8 cellular contexts compared by ENCODE assay signal in the genomic region with DNA sequence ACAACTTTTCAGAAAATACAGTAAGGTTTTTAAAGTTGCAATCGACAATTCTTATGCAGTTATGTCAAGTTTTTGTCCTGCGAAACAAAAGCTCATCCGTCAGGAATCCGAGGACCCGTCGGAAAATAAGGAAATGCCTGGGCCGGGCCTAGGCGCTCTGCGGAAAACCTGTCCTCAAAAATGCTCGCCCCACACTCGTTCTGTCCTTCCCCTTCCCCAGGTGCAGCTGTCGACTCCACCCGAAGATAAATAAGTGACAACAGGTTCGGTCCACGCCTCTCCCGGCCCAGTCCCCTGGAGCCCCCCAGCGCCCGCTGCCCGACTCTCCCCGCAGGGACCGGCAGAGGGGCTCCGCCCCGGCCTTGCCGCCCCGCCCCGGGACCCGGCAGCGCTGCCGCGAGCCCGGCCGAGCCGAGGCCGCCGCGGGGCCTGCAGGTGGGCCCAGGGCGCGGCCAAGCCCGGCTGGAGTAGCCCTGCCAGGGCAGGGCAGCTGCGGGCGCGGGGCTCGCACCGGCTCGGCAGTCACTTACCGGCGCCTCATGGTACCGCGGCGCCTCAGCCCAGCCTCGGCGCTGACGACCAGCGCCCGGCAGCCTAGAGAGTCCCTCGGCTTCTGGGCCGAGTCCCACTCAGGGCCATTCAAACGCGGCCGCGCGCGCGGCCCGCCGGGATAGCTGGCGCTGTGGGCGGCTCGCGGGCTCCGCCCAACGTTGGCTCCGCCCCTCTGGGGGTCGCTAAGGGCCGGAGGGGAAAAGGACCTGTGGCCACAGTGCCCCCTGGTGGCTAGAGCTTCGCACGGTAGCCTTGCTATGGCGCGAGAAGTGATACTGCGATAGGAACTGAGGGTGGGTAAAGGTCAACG. TPM values are rescaled to one million over a fixed set of nuclear protein-coding genes. Genes with fewer than 3 reads are reported as not detected.
DNase-seq lines count a peak whose midpoint lies in the region; ATAC-seq and TF ChIP-seq lines count a peak whose summit lies in the region.

A gene with protein sequence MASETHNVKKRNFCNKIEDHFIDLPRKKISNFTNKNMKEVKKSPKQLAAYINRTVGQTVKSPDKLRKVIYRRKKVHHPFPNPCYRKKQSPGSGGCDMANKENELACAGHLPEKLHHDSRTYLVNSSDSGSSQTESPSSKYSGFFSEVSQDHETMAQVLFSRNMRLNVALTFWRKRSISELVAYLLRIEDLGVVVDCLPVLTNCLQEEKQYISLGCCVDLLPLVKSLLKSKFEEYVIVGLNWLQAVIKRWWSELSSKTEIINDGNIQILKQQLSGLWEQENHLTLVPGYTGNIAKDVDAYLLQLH (minus strand): TSS at position 676 of the 862 bp plus-strand sequence. CDS start 46,420 bp downstream, outside the sequence.

- TF ChIP-seq CTCF in GM12801 (IDR thresholded peaks at IDR 0.05; ENCODE audit: extremely low read depth, insufficient read length), result peak; percentile 26
- TF ChIP-seq CTCF in glutamatergic neuron (IDR thresholded peaks at IDR 0.05; ENCODE audit: partially characterized antibody, unreplicated experiment), result peak; percentile 97
- peak; percentile 94 for TF ChIP-seq CTCF in osteocyte (IDR thresholded peaks at IDR 0.05)

- H3K27me3 Mint-ChIP-seq in activated naive CD4-positive, alpha-beta T cell treated with anti-CD3 and anti-CD28 coated beads, Interleukin-2, amount 50 U/mL, for 24 hours, result no peaks in the 10 kb centered on the region
- H3K27me3 Mint-ChIP-seq in glutamatergic neuron (ENCODE audit: unreplicated experiment) (peaks cover 4% of the 10 kb centered on the region), osteocyte (ENCODE audit: unreplicated experiment) (no peaks in the 10 kb centered on the region)

- ATAC-seq in HG02610 (IDR thresholded peaks at IDR 0.05; ENCODE audit: unreplicated experiment) (peak; percentile 91), SK-N-SH treated with all-trans-retinoic acid at 6 μM for 48 hours (peak; percentile 98)

- peaks cover 28% of the 10 kb centered on the region for H3K4me1 Mint-ChIP-seq in activated naive CD4-positive, alpha-beta T cell treated with anti-CD3 and anti-CD28 coated beads, Interleukin-2, amount 50 U/mL, for 24 hours
- H3K4me1 Mint-ChIP-seq in glutamatergic neuron (ENCODE audit: low read depth, unreplicated experiment) (no peaks in the 10 kb centered on the region), osteocyte (ENCODE audit: unreplicated experiment) (peaks cover 19% of the 10 kb centered on the region)

- no peaks in the 10 kb centered on the region for H3K9me3 ChIP-seq in thymus (ENCODE audit: control insufficient read depth)

- H3K4me3 ChIP-seq in thymus (ENCODE audit: low read length), result peak within 1 kb of the TSS; percentile 87

- under 1% methylated on average over 81 of the region's 81 CpGs for WGBS in thymus

- DNase-seq in NCI-H1092 (lab: John Stamatoyannopoulos, UW) (peak; percentile 91), glutamatergic neuron (peak; percentile 100), osteocyte (ENCODE audit: extremely low spot score, unreplicated experiment) (peak; percentile 98)

- H3K27ac ChIP-seq in thymus (ENCODE audit: low read depth), result peak within 1 kb of the TSS; percentile 86

- H3K36me3 ChIP-seq in thymus (ENCODE audit: control insufficient read depth, insufficient read depth), result no peaks in the 10 kb centered on the region

- peaks cover 5% of the 10 kb centered on the region for H3K36me3 Mint-ChIP-seq in activated naive CD4-positive, alpha-beta T cell treated with anti-CD3 and anti-CD28 coated beads, Interleukin-2, amount 50 U/mL, for 24 hours
- H3K36me3 Mint-ChIP-seq in glutamatergic neuron (ENCODE audit: unreplicated experiment), result no peaks in the 10 kb centered on the region
- H3K36me3 Mint-ChIP-seq in osteocyte (ENCODE audit: unreplicated experiment), result no peaks in the 10 kb centered on the region

- peak within 1 kb of the TSS; percentile 35 for H3K27ac Mint-ChIP-seq in activated naive CD4-positive, alpha-beta T cell treated with anti-CD3 and anti-CD28 coated beads, Interleukin-2, amount 50 U/mL, for 24 hours
- H3K27ac Mint-ChIP-seq in glutamatergic neuron (ENCODE audit: unreplicated experiment), result peak within 1 kb of the TSS; percentile 93
- peak within 1 kb of the TSS; percentile 92 for H3K27ac Mint-ChIP-seq in osteocyte (ENCODE audit: unreplicated experiment)

- H3K4me3 Mint-ChIP-seq in activated naive CD4-positive, alpha-beta T cell treated with anti-CD3 and anti-CD28 coated beads, Interleukin-2, amount 50 U/mL, for 24 hours, result peak within 1 kb of the TSS; percentile 91
- peak within 1 kb of the TSS; percentile 90 for H3K4me3 Mint-ChIP-seq in glutamatergic neuron (ENCODE audit: unreplicated experiment)
- peak within 1 kb of the TSS; percentile 86 for H3K4me3 Mint-ChIP-seq in osteocyte (ENCODE audit: unreplicated experiment)

- no peaks in the 10 kb centered on the region for H3K27me3 ChIP-seq in thymus (ENCODE audit: control insufficient read depth, insufficient read depth)

- H3K4me1 ChIP-seq in thymus (ENCODE audit: control insufficient read depth, insufficient read depth, low read length), result peaks cover 4% of the 10 kb centered on the region

- no peaks in the 10 kb centered on the region for H3K9me3 Mint-ChIP-seq in activated naive CD4-positive, alpha-beta T cell treated with anti-CD3 and anti-CD28 coated beads, Interleukin-2, amount 50 U/mL, for 24 hours
- peaks cover 3% of the 10 kb centered on the region for H3K9me3 Mint-ChIP-seq in glutamatergic neuron (ENCODE audit: unreplicated experiment)
- no peaks in the 10 kb centered on the region for H3K9me3 Mint-ChIP-seq in osteocyte (ENCODE audit: unreplicated experiment)

TF ChIP-seq in SK-N-SH treated with all-trans-retinoic acid at 6 μM for 48 hours, 23 proteins besides CTCF, POLR2A, EP300 and RAD21:
- TF ChIP-seq CSDC2 (CRISPR knock-in tag; IDR thresholded peaks at IDR 0.05), result no peak
- no peak for TF ChIP-seq CREB5 (CRISPR knock-in tag; IDR thresholded peaks at IDR 0.05; ENCODE audit: low read depth)
- TF ChIP-seq ESRRG (CRISPR knock-in tag; IDR thresholded peaks at IDR 0.05), result no peak
- TF ChIP-seq, protein P1, sequence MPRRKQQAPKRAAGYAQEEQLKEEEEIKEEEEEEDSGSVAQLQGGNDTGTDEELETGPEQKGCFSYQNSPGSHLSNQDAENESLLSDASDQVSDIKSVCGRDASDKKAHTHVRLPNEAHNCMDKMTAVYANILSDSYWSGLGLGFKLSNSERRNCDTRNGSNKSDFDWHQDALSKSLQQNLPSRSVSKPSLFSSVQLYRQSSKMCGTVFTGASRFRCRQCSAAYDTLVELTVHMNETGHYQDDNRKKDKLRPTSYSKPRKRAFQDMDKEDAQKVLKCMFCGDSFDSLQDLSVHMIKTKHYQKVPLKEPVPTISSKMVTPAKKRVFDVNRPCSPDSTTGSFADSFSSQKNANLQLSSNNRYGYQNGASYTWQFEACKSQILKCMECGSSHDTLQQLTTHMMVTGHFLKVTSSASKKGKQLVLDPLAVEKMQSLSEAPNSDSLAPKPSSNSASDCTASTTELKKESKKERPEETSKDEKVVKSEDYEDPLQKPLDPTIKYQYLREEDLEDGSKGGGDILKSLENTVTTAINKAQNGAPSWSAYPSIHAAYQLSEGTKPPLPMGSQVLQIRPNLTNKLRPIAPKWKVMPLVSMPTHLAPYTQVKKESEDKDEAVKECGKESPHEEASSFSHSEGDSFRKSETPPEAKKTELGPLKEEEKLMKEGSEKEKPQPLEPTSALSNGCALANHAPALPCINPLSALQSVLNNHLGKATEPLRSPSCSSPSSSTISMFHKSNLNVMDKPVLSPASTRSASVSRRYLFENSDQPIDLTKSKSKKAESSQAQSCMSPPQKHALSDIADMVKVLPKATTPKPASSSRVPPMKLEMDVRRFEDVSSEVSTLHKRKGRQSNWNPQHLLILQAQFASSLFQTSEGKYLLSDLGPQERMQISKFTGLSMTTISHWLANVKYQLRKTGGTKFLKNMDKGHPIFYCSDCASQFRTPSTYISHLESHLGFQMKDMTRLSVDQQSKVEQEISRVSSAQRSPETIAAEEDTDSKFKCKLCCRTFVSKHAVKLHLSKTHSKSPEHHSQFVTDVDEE (CRISPR knock-in tag; IDR thresholded peaks at IDR 0.05), result no peak
- TF ChIP-seq BACH2 (CRISPR knock-in tag; IDR thresholded peaks at IDR 0.05; ENCODE audit: borderline replicate concordance), result no peak
- no peak for TF ChIP-seq ZFP3 (CRISPR knock-in tag; IDR thresholded peaks at IDR 0.05)
- no peak for TF ChIP-seq GLIS3 (CRISPR knock-in tag; IDR thresholded peaks at IDR 0.05)
- TF ChIP-seq CSRNP3 (CRISPR knock-in tag; IDR thresholded peaks at IDR 0.05), result no peak
- TF ChIP-seq PPARA (CRISPR knock-in tag; IDR thresholded peaks at IDR 0.05; ENCODE audit: borderline replicate concordance), result no peak
- no peak for TF ChIP-seq RARB (CRISPR knock-in tag; IDR thresholded peaks at IDR 0.05)
- TF ChIP-seq TCF4 (CRISPR knock-in tag; IDR thresholded peaks at IDR 0.05; ENCODE audit: borderline replicate concordance), result no peak
- TF ChIP-seq ZNF565 (CRISPR knock-in tag; conservative IDR thresholded peaks at IDR 0.05; ENCODE audit: low read depth), result no peak

RNA-seq across cellular contexts. Expression of the gene that starts here (rescaled TPM):
- total RNA-seq in glutamatergic neuron (ENCODE audit: unreplicated experiment), result 64.7 TPM
- total RNA-seq in osteocyte, result 39.1 and 42.7 TPM in 2 replicates
- 37.5 TPM for polyA plus RNA-seq in thymus

Comparison
In these comparisons a context has a peak if more than half of its experiments do, and no peak if none do; other contexts are left out.
1. Peak in every context shown above with its lines: DNase-seq, ATAC-seq, H3K4me3 ChIP-seq and H3K27ac ChIP-seq.
2. CTCF ChIP-seq: peak in every context shown above with its lines; median percentile 97 in glutamatergic neuron; 94 in osteocyte; 26 in GM12801.
3. H3K27ac Mint-ChIP-seq: peak in every context shown above with its lines; median percentile 93 in glutamatergic neuron; 92 in osteocyte; 35 in activated naive CD4-positive, alpha-beta T cell treated with anti-CD3 and anti-CD28 coated beads, Interleukin-2, amount 50 U/mL, for 24 hours.